1 cellular context compared by ENCODE assay signal in genomic region chr12:12398026-12398859, GRCh38.
A peak's percentile ranks its signal among the peaks of the same experiment; 100 is the strongest.
TF ChIP-seq lines count a peak whose summit lies in the region.

No MANE protein-coding gene starts in this region.

TF ChIP-seq in HEK293, 187 proteins besides CTCF, POLR2A, EP300 and RAD21 (continued from another document and continues in another):
- TF ChIP-seq KLF1 (tag by site-specific recombination; IDR thresholded peaks at IDR 0.05) = no peak
- 0 out of 2 replicates have a peak, but pooled peaks have one; percentile 65 for TF ChIP-seq ZNF660 (tag by site-specific recombination; IDR thresholded peaks at IDR 0.05)
- TF ChIP-seq ZNF518A (tag by site-specific recombination; conservative IDR thresholded peaks at IDR 0.05; ENCODE audit: low read depth) = peak; percentile 24; the same call in 1 of the 2 replicates
- TF ChIP-seq GLIS2 (tag by site-specific recombination; IDR thresholded peaks at IDR 0.05) = peak; percentile 58
- peak; percentile 87 for TF ChIP-seq ZBTB48 (tag by site-specific recombination; IDR thresholded peaks at IDR 0.05)
- TF ChIP-seq ZBTB7A (tag by site-specific recombination; IDR thresholded peaks at IDR 0.05; ENCODE audit: low read depth) = no peak
- no peak for TF ChIP-seq ZNF280D (tag by site-specific recombination; IDR thresholded peaks at IDR 0.05)
- TF ChIP-seq PRDM6 (tag by site-specific recombination; IDR thresholded peaks at IDR 0.05) = peak; percentile 89
- TF ChIP-seq WT1 (tag by site-specific recombination; IDR thresholded peaks at IDR 0.05) = peak; percentile 99
- TF ChIP-seq GFI1B (tag by site-specific recombination; IDR thresholded peaks at IDR 0.05) = peak; percentile 97
- TF ChIP-seq ZNF596 (tag by site-specific recombination; IDR thresholded peaks at IDR 0.05) = no peak
- TF ChIP-seq ZNF521 (tag by site-specific recombination; IDR thresholded peaks at IDR 0.05) = no peak
- peak; percentile 71 for TF ChIP-seq IKZF3 (tag by site-specific recombination; IDR thresholded peaks at IDR 0.05)
- TF ChIP-seq ZBTB44 (tag by site-specific recombination; IDR thresholded peaks at IDR 0.05) = no peak; the same call in 1 of the 2 replicates
- peak; percentile 99 for TF ChIP-seq ZNF639 (tag by site-specific recombination; IDR thresholded peaks at IDR 0.05)
- TF ChIP-seq ZBTB49 (tag by site-specific recombination; IDR thresholded peaks at IDR 0.05; ENCODE audit: low read depth) = no peak
- TF ChIP-seq HOXD13 (CRISPR knock-in tag; IDR thresholded peaks at IDR 0.05; ENCODE audit: borderline replicate concordance) = no peak
- TF ChIP-seq ZNF433 (tag by site-specific recombination; IDR thresholded peaks at IDR 0.05; ENCODE audit: low read depth) = no peak
- peak; percentile 85 for TF ChIP-seq ATF2 (tag by site-specific recombination; IDR thresholded peaks at IDR 0.05; ENCODE audit: low read depth)
- TF ChIP-seq MZF1 (tag by site-specific recombination; IDR thresholded peaks at IDR 0.05; ENCODE audit: borderline replicate concordance) = 0 out of 2 replicates have a peak, but pooled peaks have one; percentile 37
- peak; percentile 87; the same call in 1 of the 2 replicates for TF ChIP-seq ZFP37 (tag by site-specific recombination; IDR thresholded peaks at IDR 0.05)
- no peak for TF ChIP-seq ZNF747 (tag by site-specific recombination; IDR thresholded peaks at IDR 0.05)
- TF ChIP-seq ZNF791 (tag by site-specific recombination; IDR thresholded peaks at IDR 0.05) = no peak
- no peak; the same call in 1 of the 2 replicates for TF ChIP-seq ZNF473 (tag by site-specific recombination; IDR thresholded peaks at IDR 0.05)
- TF ChIP-seq ZNF48 (tag by site-specific recombination; IDR thresholded peaks at IDR 0.05) = no peak
- no peak for TF ChIP-seq ZNF548 (tag by site-specific recombination; IDR thresholded peaks at IDR 0.05)
- peak; percentile 83; the same call in 1 of the 2 replicates for TF ChIP-seq ZFP69B (tag by site-specific recombination; IDR thresholded peaks at IDR 0.05)
- peak; percentile 73 for TF ChIP-seq ZBTB1 (tag by site-specific recombination; IDR thresholded peaks at IDR 0.05)
- peak; percentile 82 for TF ChIP-seq PATZ1 (tag by site-specific recombination; IDR thresholded peaks at IDR 0.05)
- no peak for TF ChIP-seq ZNF777 (tag by site-specific recombination; IDR thresholded peaks at IDR 0.05; ENCODE audit: borderline replicate concordance)
- peak; percentile 86; the same call in 1 of the 2 replicates for TF ChIP-seq ZNF391 (tag by site-specific recombination; IDR thresholded peaks at IDR 0.05; ENCODE audit: borderline replicate concordance, low read depth)
- no peak for TF ChIP-seq ZNF18 (tag by site-specific recombination; IDR thresholded peaks at IDR 0.05)
- peak; percentile 78 for TF ChIP-seq ZFHX2 (tag by site-specific recombination; conservative IDR thresholded peaks at IDR 0.05)
- no peak; the same call in 1 of the 2 replicates for TF ChIP-seq BCL6B (tag by site-specific recombination; IDR thresholded peaks at IDR 0.05)
- no peak for TF ChIP-seq ZNF664 (tag by site-specific recombination; IDR thresholded peaks at IDR 0.05)
